ENCODE assay signal across 8 cellular contexts in genomic region chr11:62444271-62444833, GRCh38. TPM values are rescaled to one million over a fixed set of nuclear protein-coding genes. Genes with fewer than 3 reads are reported as not detected.
DNase-seq lines count a peak whose midpoint lies in the region; ATAC-seq, FAIRE-seq and TF ChIP-seq lines count a peak whose summit lies in the region.

No MANE protein-coding gene starts in this region.

- TF ChIP-seq CTCF in foreskin fibroblast (IDR thresholded peaks at IDR 0.05; ENCODE audit: low read depth, low read length) (no peak), upper lobe of left lung (IDR thresholded peaks at IDR 0.05) (no peak)

- no peaks in the 10 kb centered on the region for H3K36me3 ChIP-seq in upper lobe of left lung

- H3K27me3 ChIP-seq in upper lobe of left lung, result no peaks in the 10 kb centered on the region

- ATAC-seq in upper lobe of left lung (ENCODE audit: low FRiP score in 2 of 2) (peak; percentile 61 to 79), HG03442 (IDR thresholded peaks at IDR 0.05; ENCODE audit: unreplicated experiment) (no peak)

- no peak for TF ChIP-seq POLR2A in GM12891 (IDR thresholded peaks at IDR 0.05; ENCODE audit: low read depth, low read length)
- TF ChIP-seq POLR2A in upper lobe of left lung (IDR thresholded peaks at IDR 0.05), result peak in 1 of 4 donors; percentile 46

- no peaks in the 10 kb centered on the region for H3K9me3 ChIP-seq in upper lobe of left lung

- peak overlapping the region; percentile 43 to 46 for H3K4me3 ChIP-seq in foreskin fibroblast (ENCODE audit: low read depth in 1 of 2, low read length in 2 of 2)
- H3K4me3 ChIP-seq in upper lobe of left lung, result peak overlapping the region in 3 of 4 donors; percentile 29 to 39 (median 35)

- TF ChIP-seq EP300 in upper lobe of left lung (IDR thresholded peaks at IDR 0.05), result no peak

- peak; percentile 82 for FAIRE-seq in GM12891 (lab: Jason Lieb, UNC)

- peak overlapping the region; percentile 80 to 87 (median 84) for H3K27ac ChIP-seq in upper lobe of left lung

- DNase-seq in GM12891 (ENCODE audit: insufficient read length, low spot score) (no peak), NCI-H748 treated with DMSO at 0.1 percent for 48 hours (lab: John Stamatoyannopoulos, UW) (peak; percentile 14), activated T-helper 1 cell treated with Interleukin-2 at 50 U/mL for 16 hours (ENCODE audit: low read depth) (peak; percentile 1), foreskin fibroblast (peak; percentile 68 to 92), occipital lobe (lab: John Stamatoyannopoulos, UW) (peak; percentile 57), upper lobe of left lung (peak; percentile 31 to 88), HK-2 (ENCODE audit: unreplicated experiment) (no peak)

- WGBS in upper lobe of left lung, 2 donors, result 29 to 32% methylated on average over 22 to 23 of the region's 23 CpGs

- H3K4me1 ChIP-seq in upper lobe of left lung, result peaks cover 29 to 39% (median 32%) of the 10 kb centered on the region in 4 donors

TF ChIP-seq in GM12891, 5 proteins besides CTCF, POLR2A, EP300 and RAD21:
- no peak for TF ChIP-seq POU2F2 (IDR thresholded peaks at IDR 0.05; ENCODE audit: low read depth, low read length)
- TF ChIP-seq TAF1 (IDR thresholded peaks at IDR 0.05; ENCODE audit: low read depth, low read length), result no peak
- no peak for TF ChIP-seq SPI1 (IDR thresholded peaks at IDR 0.05; ENCODE audit: low read depth, low read length)
- no peak for TF ChIP-seq POLR2AphosphoS5 (IDR thresholded peaks at IDR 0.05; ENCODE audit: low read depth, low read length)
- TF ChIP-seq PAX5 (IDR thresholded peaks at IDR 0.05; ENCODE audit: insufficient read depth, low read length, severe bottlenecking), result no peak

RNA-seq across cellular contexts. Expression of gene SCGB1A1, which starts 25.5 kb away (rescaled TPM):
- polyA plus RNA-seq in GM12891 (2012; ENCODE audit: low read depth, missing spikeins), result not detected
- total RNA-seq in occipital lobe (not detected), upper lobe of left lung (1,000 to 10,000 TPM in 4 of 6 donors, 100 to 1,000 TPM in 1, 10 to 100 TPM in 1; 85.4 to 2,572 (median 1,269) TPM)

Comparison
In these comparisons a context has a peak if more than half of its experiments do, and no peak if none do; other contexts are left out.
1. DNase-seq: peak in NCI-H748 treated with DMSO at 0.1 percent for 48 hours (single experiment), activated T-helper 1 cell treated with Interleukin-2 at 50 U/mL for 16 hours (single experiment), foreskin fibroblast (2 of 2), occipital lobe (single experiment) and upper lobe of left lung (2 of 2); none in GM12891 (single experiment) and HK-2 (single experiment).
2. RNA of gene SCGB1A1, which starts 25.5 kb away (total RNA-seq): 85.4 to 2,572 TPM in upper lobe of left lung; not detected in occipital lobe (single experiment); every median in the first group is over 10 times any median in the second.